In the genomic region with DNA sequence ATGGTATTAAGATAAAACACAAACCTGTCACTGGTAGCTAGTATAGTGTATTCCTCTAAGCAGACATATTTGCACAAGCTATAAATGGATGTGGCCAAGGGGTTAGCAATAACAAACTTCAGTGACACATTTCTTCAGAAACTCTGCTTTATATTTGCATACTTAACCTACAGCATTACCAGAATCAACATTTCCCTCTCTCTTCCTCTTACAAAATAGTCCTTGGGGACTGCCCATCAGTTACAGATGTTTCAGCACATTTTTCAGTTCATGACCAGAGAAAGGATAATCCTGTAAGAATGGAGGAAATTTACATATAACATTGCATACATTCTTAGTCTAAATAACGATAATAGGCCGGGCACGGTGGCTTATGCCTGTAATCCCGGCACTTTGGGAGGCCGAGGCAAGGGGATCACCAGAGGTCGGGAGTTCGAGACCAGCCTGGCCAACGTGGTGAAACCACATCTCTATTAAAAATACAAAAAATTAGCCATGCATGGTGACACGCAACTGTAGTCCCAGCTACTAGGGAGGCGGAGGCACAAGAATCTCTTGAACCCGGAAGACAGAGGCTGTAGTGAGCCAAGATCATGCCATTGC, we compare ENCODE assay signal across 12 cellular contexts. TPM values are rescaled to one million over a fixed set of nuclear protein-coding genes. Genes with fewer than 3 reads are reported as not detected.
DNase-seq lines count a peak whose midpoint lies in the region; ATAC-seq and FAIRE-seq lines count a peak whose summit lies in the region.
"Had no signal": no experiment of that assay in that cellular context is flagged by ENCODE, and none has a peak within 500 bp of the region (broad histone marks: within the 10 kb centered on the region; RNA-seq: fewer than 3 reads in every experiment).

No MANE protein-coding gene starts in this region.

- DNase-seq in fibroblast of peridontal ligament (ENCODE audit: extremely low read depth) (peak; percentile 18), NCI-H446 treated with DMSO at 0.1 percent for 48 hours (lab: John Stamatoyannopoulos, UW) (no peak), urothelium cell line (ENCODE audit: low spot score) (no peak), SK-N-DZ (ENCODE audit: low spot score) (no peak), NCI-H524 treated with DMSO at 0.1 percent for 48 hours (lab: John Stamatoyannopoulos, UW) (no peak)
- DNase-seq: brain microvascular endothelial cell, HFFc6, NCI-H1105 treated with DMSO at 0.1 percent for 48 hours, SIG-M5 had no signal

- ATAC-seq in GM18517 (IDR thresholded peaks at IDR 0.05; ENCODE audit: unreplicated experiment) (peak; percentile 97), GM21423 (IDR thresholded peaks at IDR 0.05; ENCODE audit: unreplicated experiment) (peak; percentile 92), HG03095 (IDR thresholded peaks at IDR 0.05; ENCODE audit: unreplicated experiment) (peak; percentile 95)

- FAIRE-seq in urothelium cell line (lab: Jason Lieb, UNC) = no peak

RNA-seq across cellular contexts. Expression of gene SLC1A1, which starts 25.3 kb away (rescaled TPM):
- 0.12 TPM in 1 of 2 replicates, not detected in the other for polyA plus RNA-seq in SK-N-DZ (2014; cell fraction: cytosol; rRNA removed)
- polyA plus RNA-seq in SK-N-DZ (2014; cell fraction: nucleus; rRNA removed) = 0.05 TPM in 1 of 2 replicates, not detected in the other
